ENCODE assay signal across 18 cellular contexts in the genomic region with DNA sequence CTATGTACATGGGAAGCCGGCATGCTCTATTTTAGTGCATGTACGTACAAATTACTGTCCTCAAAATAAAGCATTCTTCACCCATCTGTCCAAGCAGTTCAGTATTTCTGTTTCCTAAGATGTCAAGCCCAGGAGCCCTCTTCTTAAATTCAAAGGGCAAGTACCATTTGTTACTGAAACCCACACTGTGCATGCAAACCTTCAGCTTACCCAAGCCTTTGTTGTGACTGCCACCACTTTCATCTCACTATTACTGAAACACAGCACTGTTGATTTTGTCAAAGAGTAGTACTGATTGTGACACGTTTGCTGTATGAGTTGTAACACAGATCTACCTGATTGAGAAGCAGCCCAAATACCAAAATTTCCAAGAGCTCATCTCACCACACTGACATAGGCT.
DNase-seq lines count a peak whose midpoint lies in the region; ATAC-seq, FAIRE-seq and TF ChIP-seq lines count a peak whose summit lies in the region.
"Had no signal": no experiment of that assay in that cellular context is flagged by ENCODE, and none has a peak within 500 bp of the region (broad histone marks: within the 10 kb centered on the region; RNA-seq: fewer than 3 reads in every experiment).

No MANE protein-coding gene starts in this region.

- WGBS in GM12878 (ENCODE audit: insufficient coverage, insufficient replicate concordance, low lambda C conversion rate, missing lambda C conversion rate) = 19% methylated on average over 3 of the region's 3 CpGs
- WGBS in upper lobe of left lung, 2 donors = 71 to 82% methylated on average over 3 of the region's 3 CpGs

- in situ Hi-C loops in GM12878 (cut with MboI) = no loop called here

- TF ChIP-seq CTCF in MM.1S (IDR thresholded peaks at IDR 0.05; ENCODE audit: low read length) (no peak), GM12878 (IDR thresholded peaks at IDR 0.05 in 2 of 3, conservative IDR thresholded peaks at IDR 0.05 in 1 of 3; ENCODE audit: control insufficient read depth in 2 of 3, extremely low read depth in 1 of 3, insufficient read depth in 1 of 3, low read depth in 3 of 3, low read length in 3 of 3) (no peak), neural progenitor cell (IDR thresholded peaks at IDR 0.05) (no peak), upper lobe of left lung (IDR thresholded peaks at IDR 0.05) (no peak), endothelial cell (IDR thresholded peaks at IDR 0.05; ENCODE audit: unreplicated experiment) (no peak)

- H3K4me1 Mint-ChIP-seq in neural progenitor cell (peaks cover 6% of the 10 kb centered on the region), endothelial cell (ENCODE audit: unreplicated experiment) (no peaks in the 10 kb centered on the region)
- H3K4me1 Mint-ChIP-seq: CD14-positive monocyte; CD4-positive, alpha-beta memory T cell had no signal

- no peak overlapping the region for H3K27ac Mint-ChIP-seq in neural progenitor cell
- no peak overlapping the region for H3K27ac Mint-ChIP-seq in endothelial cell (ENCODE audit: unreplicated experiment)
- H3K27ac Mint-ChIP-seq: CD4-positive, alpha-beta memory T cell had no signal

- H3F3A ChIP-seq in MM.1S (ENCODE audit: insufficient read depth, low read length) (no peaks in the 10 kb centered on the region), neural progenitor cell (ENCODE audit: low read depth) (no peaks in the 10 kb centered on the region)

- DNase-seq in MM.1S = peak; percentile 20
- no peak for DNase-seq in GM12878 (ENCODE audit: low read depth, low spot score)
- DNase-seq in neural progenitor cell (ENCODE audit: low spot score) = no peak
- no peak for DNase-seq in NCI-H2171 treated with DMSO at 0.1 percent for 48 hours (lab: John Stamatoyannopoulos, UW)
- no peak for DNase-seq in upper lobe of left lung
- no peak for DNase-seq in endothelial cell (ENCODE audit: low spot score)
- DNase-seq: 8988T; CD4-positive, alpha-beta memory T cell; DMS153; DMS79; GDM1; GOT3; H9 had no signal

- no TSS peak for BruUV-seq in GM12878 (replicated peaks; lab: Mats Ljungman, UMichigan)

- TF ChIP-seq POLR2A in GM12878 (IDR thresholded peaks at IDR 0.05; ENCODE audit: low read depth, low read length) (no peak), upper lobe of left lung (IDR thresholded peaks at IDR 0.05) (no peak)

- H3K27ac ChIP-seq in MM.1S (ENCODE audit: low read length) (no peak overlapping the region), GM12878 (ENCODE audit: control insufficient read depth, insufficient read depth) (no peak overlapping the region), neural progenitor cell (no peak overlapping the region), upper lobe of left lung (no peak overlapping the region)
- H3K27ac ChIP-seq: BLaER1, HL-60 had no signal

- H4K20me1 ChIP-seq in MM.1S (ENCODE audit: insufficient read depth, low read length) = no peaks in the 10 kb centered on the region
- H4K20me1 ChIP-seq in GM12878 (ENCODE audit: control insufficient read depth, insufficient read depth) = no peaks in the 10 kb centered on the region
- no peaks in the 10 kb centered on the region for H4K20me1 ChIP-seq in neural progenitor cell (ENCODE audit: low read depth)
- H4K20me1 ChIP-seq: BLaER1 had no signal

- H3K4me1 ChIP-seq in MM.1S (ENCODE audit: low read length) = peaks cover 11% of the 10 kb centered on the region
- H3K4me1 ChIP-seq in GM12878 (ENCODE audit: control insufficient read depth, insufficient read depth, low read length) = no peaks in the 10 kb centered on the region
- no peaks in the 10 kb centered on the region for H3K4me1 ChIP-seq in neural progenitor cell
- H3K4me1 ChIP-seq in upper lobe of left lung = no peaks in the 10 kb centered on the region

- H3K9me3 Mint-ChIP-seq in neural progenitor cell (no peaks in the 10 kb centered on the region), endothelial cell (ENCODE audit: unreplicated experiment) (no peaks in the 10 kb centered on the region)

- SMC1A ChIA-PET in GM12878 (lab: Charles Lee; ENCODE audit: uncharacterized antibody, unreplicated experiment) = interaction anchor here (0.8 kb wide), 1 partner anchor 101 kb away, joined by 3 read pairs; no protein-coding TSS in a partner anchor

- CTCF ChIA-PET in GM12878 (lab: Yijun Ruan, JAX) = no interaction called here

- H3K27me3 ChIP-seq in MM.1S (replicated peaks; ENCODE audit: insufficient read depth, low read length) (no peaks in the 10 kb centered on the region), GM12878 (replicated peaks in 1 of 2; ENCODE audit: control insufficient read depth in 2 of 2, insufficient read depth in 2 of 2, low read length in 1 of 2) (no peaks in the 10 kb centered on the region), neural progenitor cell (no peaks in the 10 kb centered on the region), upper lobe of left lung (no peaks in the 10 kb centered on the region)
- H3K27me3 ChIP-seq: BLaER1 had no signal

- no peaks in the 10 kb centered on the region for H3K9me2 ChIP-seq in MM.1S (replicated peaks; ENCODE audit: insufficient read depth, low read length)

- H3K4me2 ChIP-seq in MM.1S (ENCODE audit: low read depth, low read length) = no peak overlapping the region
- H3K4me2 ChIP-seq in GM12878 (ENCODE audit: control insufficient read depth, insufficient read depth) = no peak overlapping the region
- no peak overlapping the region for H3K4me2 ChIP-seq in neural progenitor cell
- H3K4me2 ChIP-seq: BLaER1 had no signal

- H3K9ac ChIP-seq in MM.1S (ENCODE audit: low read length) (no peak overlapping the region), GM12878 (ENCODE audit: control insufficient read depth, insufficient read depth, low read length) (no peak overlapping the region), neural progenitor cell (no peak overlapping the region)
- H3K9ac ChIP-seq: BLaER1 had no signal

- RAD21 ChIA-PET in GM12878 (lab: Charles Lee; ENCODE audit: unreplicated experiment) = no interaction called here

- H3K4me3 ChIP-seq in MM.1S (ENCODE audit: low read length) (no peak overlapping the region), GM12878 (no peak overlapping the region), neural progenitor cell (no peak overlapping the region), upper lobe of left lung (no peak overlapping the region)
- H3K4me3 ChIP-seq: BLaER1 had no signal

- no peaks in the 10 kb centered on the region for H3K9me3 ChIP-seq in MM.1S (replicated peaks; ENCODE audit: insufficient read depth, low read length)
- H3K9me3 ChIP-seq in GM12878 (replicated peaks; ENCODE audit: control insufficient read depth, insufficient read depth, low read length) = no peaks in the 10 kb centered on the region
- no peaks in the 10 kb centered on the region for H3K9me3 ChIP-seq in neural progenitor cell (ENCODE audit: low read depth)
- no peaks in the 10 kb centered on the region for H3K9me3 ChIP-seq in upper lobe of left lung
- H3K9me3 ChIP-seq: BLaER1 had no signal

- no peaks in the 10 kb centered on the region for H3K36me3 ChIP-seq in MM.1S (replicated peaks; ENCODE audit: insufficient read depth, low read length)
- no peaks in the 10 kb centered on the region for H3K36me3 ChIP-seq in GM12878 (ENCODE audit: control insufficient read depth in 2 of 2, insufficient read depth in 2 of 2, low read length in 1 of 2)
- no peaks in the 10 kb centered on the region for H3K36me3 ChIP-seq in neural progenitor cell
- no peaks in the 10 kb centered on the region for H3K36me3 ChIP-seq in upper lobe of left lung
- H3K36me3 ChIP-seq: BLaER1 had no signal

- POLR2A ChIA-PET in GM12878 (lab: Charles Lee) = no interaction called here

- no peaks in the 10 kb centered on the region for H3K36me3 Mint-ChIP-seq in neural progenitor cell
- H3K36me3 Mint-ChIP-seq in endothelial cell (ENCODE audit: low read depth, unreplicated experiment) = no peaks in the 10 kb centered on the region
- H3K36me3 Mint-ChIP-seq: CD14-positive monocyte; CD4-positive, alpha-beta memory T cell had no signal

- intact Hi-C loops in GM12878 (cut with micrococcal nuclease; ENCODE audit: unreplicated experiment) = no loop called here

- peak; percentile 57 for ATAC-seq in HG02678 (IDR thresholded peaks at IDR 0.05; ENCODE audit: unreplicated experiment)
- peak; percentile 72 for ATAC-seq in GM12878
- ATAC-seq in HG03520 (IDR thresholded peaks at IDR 0.05; ENCODE audit: unreplicated experiment) = no peak
- no peak for ATAC-seq in upper lobe of left lung (ENCODE audit: low FRiP score in 2 of 2)

- no peak for FAIRE-seq in GM12878 (lab: Jason Lieb, UNC)

- TF ChIP-seq EP300 in GM12878 (IDR thresholded peaks at IDR 0.05; ENCODE audit: borderline replicate concordance in 1 of 2, control insufficient read depth in 1 of 2, low read depth in 2 of 2, low read length in 2 of 2) (no peak), upper lobe of left lung (IDR thresholded peaks at IDR 0.05) (no peak)

- H2AFZ ChIP-seq in MM.1S (ENCODE audit: low read length) (no peak overlapping the region), GM12878 (ENCODE audit: control insufficient read depth, low read depth, low read length) (no peak overlapping the region), neural progenitor cell (replicated peaks) (peak overlapping the region; percentile 87)

- TF ChIP-seq RAD21 in GM12878 (IDR thresholded peaks at IDR 0.05; ENCODE audit: insufficient read depth, low read depth, low read length) = no peak

- H3K4me3 Mint-ChIP-seq in neural progenitor cell (no peak overlapping the region), endothelial cell (ENCODE audit: unreplicated experiment) (no peak overlapping the region)
- H3K4me3 Mint-ChIP-seq: CD14-positive monocyte; CD4-positive, alpha-beta memory T cell; H9 had no signal

- no peaks in the 10 kb centered on the region for H3K27me3 Mint-ChIP-seq in neural progenitor cell (ENCODE audit: insufficient read depth, low read depth)
- H3K27me3 Mint-ChIP-seq in endothelial cell (ENCODE audit: unreplicated experiment) = no peaks in the 10 kb centered on the region
- H3K27me3 Mint-ChIP-seq: CD4-positive, alpha-beta memory T cell had no signal

- H3K79me2 ChIP-seq in MM.1S (ENCODE audit: low read length) (no peaks in the 10 kb centered on the region), GM12878 (ENCODE audit: control insufficient read depth, insufficient read depth, low read length) (no peaks in the 10 kb centered on the region), neural progenitor cell (ENCODE audit: low read depth) (no peaks in the 10 kb centered on the region)

TF ChIP-seq in GM12878, 131 proteins besides CTCF, POLR2A, EP300 and RAD21 (continues in another document):
- TF ChIP-seq FOS (IDR thresholded peaks at IDR 0.05; ENCODE audit: borderline replicate concordance, extremely low read depth, insufficient read length) (no peak), GATAD2B (conservative IDR thresholded peaks at IDR 0.05; ENCODE audit: low read depth) (no peak), RAD51 (IDR thresholded peaks at IDR 0.05) (no peak)
- TF ChIP-seq, protein P1, sequence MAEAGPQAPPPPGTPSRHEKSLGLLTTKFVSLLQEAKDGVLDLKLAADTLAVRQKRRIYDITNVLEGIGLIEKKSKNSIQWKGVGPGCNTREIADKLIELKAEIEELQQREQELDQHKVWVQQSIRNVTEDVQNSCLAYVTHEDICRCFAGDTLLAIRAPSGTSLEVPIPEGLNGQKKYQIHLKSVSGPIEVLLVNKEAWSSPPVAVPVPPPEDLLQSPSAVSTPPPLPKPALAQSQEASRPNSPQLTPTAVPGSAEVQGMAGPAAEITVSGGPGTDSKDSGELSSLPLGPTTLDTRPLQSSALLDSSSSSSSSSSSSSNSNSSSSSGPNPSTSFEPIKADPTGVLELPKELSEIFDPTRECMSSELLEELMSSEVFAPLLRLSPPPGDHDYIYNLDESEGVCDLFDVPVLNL (IDR thresholded peaks at IDR 0.05; ENCODE audit: low read depth, low read length) = no peak

Comparison
In these comparisons a context has a peak if more than half of its experiments do, and no peak if none do; other contexts are left out.
1. ATAC-seq: peak in HG02678 (single experiment) and GM12878 (single experiment); none in HG03520 (single experiment) and upper lobe of left lung (0 of 2).